ENCODE assay signal across 27 cellular contexts in genomic region chr2:215178121-215178520, GRCh38. TPM values are rescaled to one million over a fixed set of nuclear protein-coding genes. Genes with fewer than 3 reads are reported as not detected.
DNase-seq lines count a peak whose midpoint lies in the region; ATAC-seq and TF ChIP-seq lines count a peak whose summit lies in the region.
"Had no signal": no experiment of that assay in that cellular context is flagged by ENCODE, and none has a peak within 500 bp of the region (broad histone marks: within the 10 kb centered on the region; RNA-seq: fewer than 3 reads in every experiment).

No MANE protein-coding gene starts in this region.

- H3K9me3 ChIP-seq in right cardiac atrium (ENCODE audit: control insufficient read depth, low read length): no peaks in the 10 kb centered on the region
- H3K9me3 ChIP-seq: A549, BE2C, BLaER1 had no signal

- H3K4me1 ChIP-seq in right cardiac atrium (ENCODE audit: control insufficient read depth, insufficient read depth, low read length): no peaks in the 10 kb centered on the region
- H3K4me1 ChIP-seq: A549, BE2C, BLaER1 had no signal

- ATAC-seq in right cardiac atrium (no peak), HG03342 (IDR thresholded peaks at IDR 0.05; ENCODE audit: unreplicated experiment) (no peak)
- ATAC-seq: A549, GM12878 had no signal

- DNase-seq in DMS 273 (lab: John Stamatoyannopoulos, UW; ENCODE audit: unreplicated experiment) (peak; percentile 37), DMS 273 treated with DMSO at 0.1 percent for 48 hours (lab: John Stamatoyannopoulos, UW) (no peak), NCI-H524 treated with DMSO at 0.1 percent for 48 hours (lab: John Stamatoyannopoulos, UW) (peak; percentile 3), putamen (ENCODE audit: low spot score) (no peak), right cardiac atrium (no peak)
- DNase-seq: ACHN; BE2C; C1 segment of cervical spinal cord; CD4-positive, alpha-beta memory T cell; CD4-positive, CD25-positive, alpha-beta regulatory T cell; CD8-positive, alpha-beta memory T cell; COR-L47; DMS153; DMS53; DMS79; DND-41; EL; GDM1 had no signal

- TF ChIP-seq CTCF in VCaP (conservative IDR thresholded peaks at IDR 0.05): no peak

- no peak overlapping the region for H3K4me3 ChIP-seq in right cardiac atrium (ENCODE audit: low read length)
- H3K4me3 ChIP-seq: A549, BLaER1, GM12878 had no signal

- 78% methylated on average over 4 of the region's 4 CpGs for WGBS in right cardiac atrium

- H3K27me3 ChIP-seq in right cardiac atrium (ENCODE audit: control insufficient read depth, insufficient read depth): no peaks in the 10 kb centered on the region
- H3K27me3 ChIP-seq: BE2C, BLaER1 had no signal

- peak overlapping the region; percentile 56; the same call in 1 of the 2 replicates for H3K27ac ChIP-seq in VCaP
- H3K27ac ChIP-seq in right cardiac atrium (ENCODE audit: low read length): no peak overlapping the region
- H3K27ac ChIP-seq: 22Rv1, A549, BLaER1 had no signal

- intact Hi-C loops in right cardiac atrium (cut with DNase I): no loop called here

RNA-seq across cellular contexts. Expression of gene ABCA12, which starts 39.7 kb away (rescaled TPM):
- not detected for total RNA-seq in right cardiac atrium
- polyA plus RNA-seq in right cardiac atrium: not detected
- total RNA-seq: CD4-positive, alpha-beta memory T cell; CD4-positive, CD25-positive, alpha-beta regulatory T cell; CD8-positive, alpha-beta memory T cell; Daoy; G401 had no signal
- polyA plus RNA-seq: CD14-positive monocyte; CD4-positive, alpha-beta memory T cell; CD4-positive, CD25-positive, alpha-beta regulatory T cell; CD8-positive, alpha-beta memory T cell had no signal

Comparison
In these comparisons a context has a peak if more than half of its experiments do, and no peak if none do; other contexts are left out.
1. DNase-seq: peak in DMS 273 (single experiment) and NCI-H524 treated with DMSO at 0.1 percent for 48 hours (single experiment); none in DMS 273 treated with DMSO at 0.1 percent for 48 hours (single experiment), putamen (single experiment) and right cardiac atrium (0 of 3).